ENCODE assay signal across 18 cellular contexts in the genomic region with DNA sequence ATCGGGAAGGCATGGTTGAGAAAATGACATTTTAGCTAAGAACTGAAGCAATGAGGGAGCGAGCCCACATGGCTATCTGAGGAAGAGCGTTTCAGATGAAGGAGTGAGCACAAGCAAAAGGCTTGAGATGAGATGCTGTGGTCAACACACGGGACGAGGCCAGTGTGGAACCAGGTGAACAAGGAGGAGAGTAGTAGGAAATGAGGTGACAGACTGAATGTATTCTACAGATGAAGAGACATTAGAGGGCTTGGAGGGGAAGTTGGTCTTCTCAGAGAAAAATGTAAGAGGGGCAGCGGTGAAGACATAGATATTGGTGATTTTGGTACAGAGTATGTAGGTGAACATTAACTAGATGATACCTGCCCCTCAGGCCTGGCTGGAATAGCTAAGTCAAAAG.
"Had no signal": no experiment of that assay in that cellular context is flagged by ENCODE, and none has a peak within 500 bp of the region (broad histone marks: within the 10 kb centered on the region; RNA-seq: fewer than 3 reads in every experiment).

No MANE protein-coding gene starts in this region.

- ATAC-seq: stimulated activated naive CD8-positive, alpha-beta T cell treated with anti-CD3 and anti-CD28 coated beads, Interleukin-15, Interleukin-2, amounts not matched to agents 100 U/mL and 50 U/mL, for 24 hours; upper lobe of right lung had no signal

- FAIRE-seq: TTC549 had no signal

- H3K27ac Mint-ChIP-seq: activated B cell treated with CpG ODN at 0.5 μM for 24 hours; activated CD4-positive, alpha-beta T cell treated with anti-CD3 and anti-CD28 coated beads, Interleukin-2, amount 10 ng/mL, durations not matched to agents 7 days and 5 days; activated T-helper 1 cell treated with anti-CD3 and anti-CD28 coated beads, Interleukin-12 subunit alpha, Interleukin-12 subunit beta, Interleukin-2, Interleukin-4 antibody, amounts not matched to agents 30 ng/mL and 10 ng/mL and 1 ng/mL, durations not matched to agents 14 hours and 24 hours and 36 hours had no signal

- H3K4me1 Mint-ChIP-seq: activated B cell treated with CpG ODN at 0.5 μM for 24 hours; activated CD4-positive, alpha-beta T cell treated with anti-CD3 and anti-CD28 coated beads, Interleukin-2, amount 10 ng/mL, durations not matched to agents 7 days and 5 days; naive B cell had no signal

- H3K9me3 Mint-ChIP-seq: activated B cell treated with CpG ODN at 0.5 μM for 24 hours; activated CD4-positive, alpha-beta T cell treated with anti-CD3 and anti-CD28 coated beads, Interleukin-2, amount 10 ng/mL, durations not matched to agents 7 days and 5 days; activated T-helper 1 cell treated with anti-CD3 and anti-CD28 coated beads, Interleukin-12 subunit alpha, Interleukin-12 subunit beta, Interleukin-2, Interleukin-4 antibody, amounts not matched to agents 30 ng/mL and 10 ng/mL and 1 ng/mL, durations not matched to agents 14 hours and 24 hours and 36 hours; naive B cell had no signal

- H3K4me3 ChIP-seq: cardiac muscle cell, dorsolateral prefrontal cortex, right atrium auricular region, skin epidermis, suprapubic skin, upper lobe of right lung had no signal

- H3K27me3 Mint-ChIP-seq: activated B cell treated with CpG ODN at 0.5 μM for 24 hours; activated CD4-positive, alpha-beta T cell treated with anti-CD3 and anti-CD28 coated beads, Interleukin-2, amount 10 ng/mL, durations not matched to agents 7 days and 5 days; naive B cell; progenitor cell of endocrine pancreas had no signal

- H3K4me3 Mint-ChIP-seq: activated B cell treated with CpG ODN at 0.5 μM for 24 hours; activated CD4-positive, alpha-beta T cell treated with anti-CD3 and anti-CD28 coated beads, Interleukin-2, amount 10 ng/mL, durations not matched to agents 7 days and 5 days; activated T-helper 1 cell treated with anti-CD3 and anti-CD28 coated beads, Interleukin-12 subunit alpha, Interleukin-12 subunit beta, Interleukin-2, Interleukin-4 antibody, amounts not matched to agents 30 ng/mL and 10 ng/mL and 1 ng/mL, durations not matched to agents 14 hours and 24 hours and 36 hours; naive B cell had no signal

- DNase-seq: activated B cell treated with CpG ODN at 0.5 μM for 24 hours; activated CD4-positive, alpha-beta T cell treated with anti-CD3 and anti-CD28 coated beads, Interleukin-2, amount 10 ng/mL, durations not matched to agents 7 days and 5 days; activated CD8-positive, alpha-beta memory T cell treated with anti-CD3 and anti-CD28 coated beads, Interleukin-2, amount 50 U/mL, for 48 hours; dorsolateral prefrontal cortex; islet precursor cell; naive B cell; occipital lobe; stimulated activated CD4-positive, alpha-beta T cell treated with anti-CD3 and anti-CD28 coated beads, Interleukin-4, amount 100 ng/mL, for 4 hours; stimulated activated CD8-positive, alpha-beta memory T cell treated with anti-CD3 and anti-CD28 coated beads, Interleukin-4, amount 100 ng/mL, for 48 hours; stimulated activated naive CD8-positive, alpha-beta T cell treated with anti-CD3 and anti-CD28 coated beads, Interleukin-15, Interleukin-2, amounts not matched to agents 100 U/mL and 50 U/mL, for 24 hours; upper lobe of right lung had no signal

- H3K27me3 ChIP-seq: cardiac muscle cell, dorsolateral prefrontal cortex, right atrium auricular region, suprapubic skin, upper lobe of right lung had no signal

- H3K4me1 ChIP-seq: right atrium auricular region, suprapubic skin, upper lobe of right lung had no signal

- H3K9me3 ChIP-seq: right atrium auricular region, suprapubic skin, upper lobe of right lung had no signal

- H3K27ac ChIP-seq: cardiac muscle cell, dorsolateral prefrontal cortex, right atrium auricular region, suprapubic skin, upper lobe of right lung had no signal
